8 cellular contexts compared by ENCODE assay signal in the genomic region with DNA sequence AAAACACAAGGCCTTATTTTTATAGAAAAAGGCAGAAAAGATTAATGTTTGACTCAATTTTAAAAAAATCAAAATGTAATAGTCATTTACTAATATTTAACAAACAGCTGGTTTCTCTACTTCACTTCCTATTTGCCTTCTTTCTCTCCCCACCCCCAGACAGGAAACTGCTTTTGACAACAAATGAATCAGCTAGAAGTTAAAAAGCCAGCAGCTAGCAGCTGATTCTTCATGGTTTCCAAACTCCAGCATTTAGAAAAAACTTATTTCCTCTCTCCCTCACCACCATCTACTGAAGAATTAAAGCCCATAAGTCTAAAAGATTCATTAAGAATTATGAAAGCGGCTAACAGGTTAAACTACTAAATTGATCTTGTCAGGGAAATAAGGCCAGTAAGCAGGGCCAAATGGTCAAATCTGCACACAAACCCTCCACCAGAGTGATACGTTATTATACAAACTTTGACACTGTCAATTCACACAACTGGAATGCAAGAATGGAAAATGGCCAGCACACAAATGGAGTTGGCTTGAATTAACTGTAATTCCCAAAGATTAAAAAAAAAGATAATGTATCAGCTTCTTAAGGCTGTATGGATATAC. TPM values are rescaled to one million over a fixed set of nuclear protein-coding genes. Genes with fewer than 3 reads are reported as not detected.
DNase-seq lines count a peak whose midpoint lies in the region; ATAC-seq, FAIRE-seq and TF ChIP-seq lines count a peak whose summit lies in the region.

No MANE protein-coding gene starts in this region.

- POLR2A ChIA-PET in OCI-LY7 (lab: Charles Lee), result interaction anchor here (0.6 to 2.3 kb wide), 7 partner anchors 9 to 72 kb away, joined by 3 to 11 read pairs (median 4); no protein-coding TSS in a partner anchor

- H3K4me1 ChIP-seq in OCI-LY7 (ENCODE audit: insufficient read depth, low read length, poor library complexity, severe bottlenecking), result peaks cover 41% of the 10 kb centered on the region

- peaks cover 39% of the 10 kb centered on the region for H3K4me1 Mint-ChIP-seq in mesothelial cell of epicardium

- CTCF ChIA-PET in OCI-LY7 (lab: Charles Lee; ENCODE audit: unreplicated experiment), result no interaction called here

- TF ChIP-seq CTCF in OCI-LY7 (conservative IDR thresholded peaks at IDR 0.05; ENCODE audit: low read length) (no peak), bronchial epithelial cell (IDR thresholded peaks at IDR 0.05; ENCODE audit: insufficient read depth, low read length, severe bottlenecking) (no peak), mesothelial cell of epicardium (IDR thresholded peaks at IDR 0.05; ENCODE audit: unreplicated experiment) (no peak)

- peak; percentile 29 for ATAC-seq in GM21786 (IDR thresholded peaks at IDR 0.05; ENCODE audit: unreplicated experiment)
- ATAC-seq in GM18868 (IDR thresholded peaks at IDR 0.05; ENCODE audit: unreplicated experiment), result no peak

- H3K4me3 Mint-ChIP-seq in mesothelial cell of epicardium, result peak overlapping the region; percentile 28

- H4K20me1 ChIP-seq in OCI-LY7 (ENCODE audit: insufficient read depth, low read length), result peaks cover 20% of the 10 kb centered on the region

- peaks cover 90% of the 10 kb centered on the region for H3K79me2 ChIP-seq in OCI-LY7 (ENCODE audit: insufficient read depth, low read depth, low read length)

- FAIRE-seq in bronchial epithelial cell (lab: Jason Lieb, UNC), result no peak

- no peaks in the 10 kb centered on the region for H3K27me3 Mint-ChIP-seq in mesothelial cell of epicardium (ENCODE audit: low read depth)

- H3K4me3 ChIP-seq in OCI-LY7 (ENCODE audit: low read depth, low read length, poor library complexity, severe bottlenecking) (peak overlapping the region; percentile 26), bronchial epithelial cell (ENCODE audit: low read depth, low read length) (no peak overlapping the region)

- DNase-seq in EL (peak; percentile 74), OCI-LY7 (ENCODE audit: low spot score) (peak; percentile 46), bronchial epithelial cell (ENCODE audit: low read depth) (peak; percentile 74), mesothelial cell of epicardium (ENCODE audit: low spot score in 2 of 2, unreplicated experiment in 2 of 2) (no peak), NCI-H446 treated with DMSO at 0.1 percent for 48 hours (lab: John Stamatoyannopoulos, UW) (no peak), NCI-H187 (lab: John Stamatoyannopoulos, UW) (no peak)

- H3K36me3 Mint-ChIP-seq in mesothelial cell of epicardium, result peaks cover 12% of the 10 kb centered on the region

- H3K27me3 ChIP-seq in bronchial epithelial cell (ENCODE audit: control insufficient read depth, insufficient read depth, low read length), result no peaks in the 10 kb centered on the region

- peak overlapping the region; percentile 42 for H3K27ac ChIP-seq in OCI-LY7 (ENCODE audit: low read depth, low read length, poor library complexity, severe bottlenecking)

- peaks cover 64% of the 10 kb centered on the region for H3K36me3 ChIP-seq in OCI-LY7 (ENCODE audit: insufficient read depth, low read length)
- H3K36me3 ChIP-seq in bronchial epithelial cell (ENCODE audit: control insufficient read depth, insufficient read depth, low read length), result no peaks in the 10 kb centered on the region

- peak overlapping the region; percentile 77 for H3K27ac Mint-ChIP-seq in mesothelial cell of epicardium

- peak overlapping the region; percentile 95 for H3K4me2 ChIP-seq in OCI-LY7 (ENCODE audit: low read length)

- no peaks in the 10 kb centered on the region for H3K9me3 ChIP-seq in OCI-LY7 (ENCODE audit: low read length)

- intact Hi-C loops in OCI-LY7 (cut with micrococcal nuclease; ENCODE audit: unreplicated experiment), result loop anchor here (5.0 to 10.0 kb wide), 4 partner anchors 73 to 994 kb away; a partner anchor contains a TSS

- no peak overlapping the region for H2AFZ ChIP-seq in OCI-LY7 (ENCODE audit: low read length)

- no peaks in the 10 kb centered on the region for H3K9me2 ChIP-seq in OCI-LY7 (ENCODE audit: insufficient read depth, low read length)

- no peaks in the 10 kb centered on the region for H3K9me3 Mint-ChIP-seq in mesothelial cell of epicardium

- TSS peak; percentile 35 for BruUV-seq in OCI-LY7 (replicated peaks; lab: Mats Ljungman, UMichigan)

RNA-seq across cellular contexts. Expression of a gene that starts 4.0 kb away (rescaled TPM):
- 31.3 and 32.0 TPM in 2 replicates for total RNA-seq in OCI-LY7 (2014; rRNA removed; shearing (Covaris generic))
- total RNA-seq in OCI-LY7 (2022), result 77.5 and 78.3 TPM in 2 replicates
- total RNA-seq in bronchial epithelial cell, result 34.5 and 58.8 TPM in 2 replicates
- total RNA-seq in mesothelial cell of epicardium, result 101 to 105 TPM (median 102 TPM) in 3 replicates

Comparison
In these comparisons a context has a peak if more than half of its experiments do, and no peak if none do; other contexts are left out.
1. DNase-seq: peak in EL (single experiment), OCI-LY7 (single experiment) and bronchial epithelial cell (single experiment); none in mesothelial cell of epicardium (0 of 2), NCI-H446 treated with DMSO at 0.1 percent for 48 hours (single experiment) and NCI-H187 (0 of 2).